Comparison of ENCODE assay signal across 27 cellular contexts in the genomic region with DNA sequence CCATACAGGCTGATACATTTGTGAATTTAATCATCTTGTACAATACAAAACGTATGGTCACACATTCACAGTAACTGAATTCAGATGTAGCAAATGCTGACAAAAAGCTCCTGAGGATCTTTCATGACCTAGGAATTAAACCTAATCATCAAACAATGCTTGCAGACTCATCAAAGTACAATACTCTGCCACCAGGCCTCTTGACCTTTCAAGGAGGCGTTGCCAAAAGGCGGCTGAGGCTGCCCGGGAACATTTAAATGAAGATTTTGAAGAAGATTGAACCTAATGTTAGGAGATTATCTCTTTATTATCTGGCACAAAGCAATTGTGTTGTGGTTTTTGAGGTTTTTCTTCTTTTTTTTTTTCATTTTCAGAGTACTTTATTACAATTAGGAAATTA.
"Had no signal": no experiment of that assay in that cellular context is flagged by ENCODE, and none has a peak within 500 bp of the region (broad histone marks: within the 10 kb centered on the region; RNA-seq: fewer than 3 reads in every experiment).

No MANE protein-coding gene starts in this region.

- H3K27me3 Mint-ChIP-seq: activated B cell treated with CpG ODN at 0.5 μM for 24 hours; activated CD8-positive, alpha-beta T cell treated with anti-CD3 and anti-CD28 coated beads for 36 hours; activated naive CD4-positive, alpha-beta T cell treated with anti-CD3 and anti-CD28 coated beads, Interleukin-2, amount 50 U/mL, for 24 hours; activated naive CD8-positive, alpha-beta T cell treated with anti-CD3 and anti-CD28 coated beads, Interleukin-2, amount 50 U/mL, for 24 hours; activated T-helper 17 cell treated with anti-CD3 and anti-CD28 coated beads, Interleukin-2, amount 50 U/mL, for 72 hours; stimulated activated naive CD8-positive, alpha-beta T cell treated with anti-CD3 and anti-CD28 coated beads, Interleukin-15, Interleukin-2, amounts not matched to agents 100 ng/mL and 50 ng/mL, for 24 hours had no signal

- H2AFZ ChIP-seq: hepatocyte, parathyroid adenoma had no signal

- H3K4me1 Mint-ChIP-seq: activated B cell treated with CpG ODN at 0.5 μM for 24 hours; activated naive CD4-positive, alpha-beta T cell treated with anti-CD3 and anti-CD28 coated beads, Interleukin-2, amount 50 U/mL, for 24 hours; activated naive CD8-positive, alpha-beta T cell treated with anti-CD3 and anti-CD28 coated beads, Interleukin-2, amount 50 U/mL, for 24 hours; activated T-helper 17 cell treated with anti-CD3 and anti-CD28 coated beads, Interleukin-2, amount 50 U/mL, for 72 hours; stimulated activated effector memory CD8-positive, alpha-beta T cell treated with anti-CD3 and anti-CD28 coated beads, Interleukin-12 subunit alpha, Interleukin-12 subunit beta, amount 100 ng/mL, for 72 hours had no signal

- H3K27ac ChIP-seq: gastroesophageal sphincter, hepatocyte, left ventricle myocardium inferior, parathyroid adenoma, psoas muscle, sigmoid colon, thoracic aorta had no signal

- H3K36me3 ChIP-seq: gastroesophageal sphincter, left ventricle myocardium inferior, sigmoid colon, thoracic aorta had no signal

- H3K79me2 ChIP-seq: hepatocyte, parathyroid adenoma had no signal

- H3K4me3 Mint-ChIP-seq: activated B cell treated with CpG ODN at 0.5 μM for 24 hours; activated CD8-positive, alpha-beta T cell treated with anti-CD3 and anti-CD28 coated beads for 36 hours; activated naive CD4-positive, alpha-beta T cell treated with anti-CD3 and anti-CD28 coated beads, Interleukin-2, amount 50 U/mL, for 24 hours; activated naive CD8-positive, alpha-beta T cell treated with anti-CD3 and anti-CD28 coated beads, Interleukin-2, amount 50 U/mL, for 24 hours; activated T-cell treated with anti-CD3 and anti-CD28 coated beads, Interleukin-2, amount 50 U/mL, for 4 hours; activated T-helper 17 cell treated with anti-CD3 and anti-CD28 coated beads, Interleukin-2, amount 50 U/mL, for 72 hours; stimulated activated effector memory CD8-positive, alpha-beta T cell treated with anti-CD3 and anti-CD28 coated beads, Interleukin-12 subunit alpha, Interleukin-12 subunit beta, amount 100 ng/mL, for 72 hours; stimulated activated naive CD8-positive, alpha-beta T cell treated with anti-CD3 and anti-CD28 coated beads, Interleukin-15, Interleukin-2, amounts not matched to agents 100 ng/mL and 50 ng/mL, for 24 hours; T-helper 1 cell treated with Interleukin-12 subunit alpha and Interleukin-12 subunit beta and Interleukin-4 antibody, amounts not matched to agents 30 μg/mL and 1 μg/mL, for 36 hours had no signal

- H3K9me3 Mint-ChIP-seq: activated B cell treated with CpG ODN at 0.5 μM for 24 hours; activated CD8-positive, alpha-beta T cell treated with anti-CD3 and anti-CD28 coated beads for 36 hours; activated naive CD4-positive, alpha-beta T cell treated with anti-CD3 and anti-CD28 coated beads, Interleukin-2, amount 50 U/mL, for 24 hours; activated naive CD8-positive, alpha-beta T cell treated with anti-CD3 and anti-CD28 coated beads, Interleukin-2, amount 50 U/mL, for 24 hours; T-helper 1 cell treated with Interleukin-12 subunit alpha and Interleukin-12 subunit beta and Interleukin-4 antibody, amounts not matched to agents 30 μg/mL and 1 μg/mL, for 36 hours had no signal

- FAIRE-seq: small intestine, urothelium cell line had no signal

- H3K27me3 ChIP-seq: gastroesophageal sphincter, hepatocyte, sigmoid colon had no signal

- H3K27ac Mint-ChIP-seq: activated B cell treated with CpG ODN at 0.5 μM for 24 hours; activated CD8-positive, alpha-beta T cell treated with anti-CD3 and anti-CD28 coated beads for 36 hours; activated naive CD4-positive, alpha-beta T cell treated with anti-CD3 and anti-CD28 coated beads, Interleukin-2, amount 50 U/mL, for 24 hours; activated naive CD8-positive, alpha-beta T cell treated with anti-CD3 and anti-CD28 coated beads, Interleukin-2, amount 50 U/mL, for 24 hours; activated T-helper 17 cell treated with anti-CD3 and anti-CD28 coated beads, Interleukin-2, amount 50 U/mL, for 72 hours; stimulated activated effector memory CD8-positive, alpha-beta T cell treated with anti-CD3 and anti-CD28 coated beads, Interleukin-12 subunit alpha, Interleukin-12 subunit beta, amount 100 ng/mL, for 72 hours; stimulated activated naive CD8-positive, alpha-beta T cell treated with anti-CD3 and anti-CD28 coated beads, Interleukin-15, Interleukin-2, amounts not matched to agents 100 ng/mL and 50 ng/mL, for 24 hours; T-helper 1 cell treated with Interleukin-12 subunit alpha and Interleukin-12 subunit beta and Interleukin-4 antibody, amounts not matched to agents 30 μg/mL and 1 μg/mL, for 36 hours had no signal

- H3K36me3 Mint-ChIP-seq: activated naive CD4-positive, alpha-beta T cell treated with anti-CD3 and anti-CD28 coated beads, Interleukin-2, amount 50 U/mL, for 24 hours; stimulated activated effector memory CD8-positive, alpha-beta T cell treated with anti-CD3 and anti-CD28 coated beads, Interleukin-12 subunit alpha, Interleukin-12 subunit beta, amount 100 ng/mL, for 72 hours had no signal

- H3K4me3 ChIP-seq: gastroesophageal sphincter, hepatocyte, left ventricle myocardium inferior, lung, psoas muscle, sigmoid colon, thoracic aorta had no signal

- DNase-seq: activated B cell treated with CpG ODN at 0.5 μM for 24 hours; activated CD4-positive, alpha-beta T cell treated with anti-CD3 and anti-CD28 coated beads, Interleukin-2, amount 50 U/mL, for 1 hour; activated CD8-positive, alpha-beta T cell treated with anti-CD3 and anti-CD28 coated beads for 36 hours; activated gamma-delta T cell treated with Interleukin-2 at 50 U/mL for 16 hours; activated naive CD8-positive, alpha-beta T cell treated with anti-CD3 and anti-CD28 coated beads, Interleukin-2, amount 50 U/mL, for 24 hours; activated T-cell treated with anti-CD3 and anti-CD28 coated beads, Interleukin-2, amount 50 U/mL, for 4 hours; effector memory CD4-positive, alpha-beta T cell; islet precursor cell; left ventricle myocardium inferior; occipital lobe; psoas muscle; sigmoid colon; small intestine; stimulated activated CD4-positive, alpha-beta T cell treated with anti-CD3 and anti-CD28 coated beads, Interleukin-4, amount 100 ng/mL, for 24 hours; T-helper 9 cell; trophoblast cell had no signal

- H3K9ac ChIP-seq: parathyroid adenoma had no signal

- H3K4me2 ChIP-seq: hepatocyte had no signal

- H3K9me3 ChIP-seq: gastroesophageal sphincter, left ventricle myocardium inferior, psoas muscle, sigmoid colon, thoracic aorta had no signal

- ATAC-seq: activated CD8-positive, alpha-beta T cell treated with anti-CD3 and anti-CD28 coated beads for 36 hours; activated naive CD8-positive, alpha-beta T cell treated with anti-CD3 and anti-CD28 coated beads, Interleukin-2, amount 50 U/mL, for 24 hours; activated T-cell treated with anti-CD3 and anti-CD28 coated beads, Interleukin-2, amount 50 U/mL, for 4 hours; activated T-helper 17 cell treated with anti-CD3 and anti-CD28 coated beads, Interleukin-2, amount 50 U/mL, for 72 hours; gastroesophageal sphincter; psoas muscle; stimulated activated effector memory CD8-positive, alpha-beta T cell treated with anti-CD3 and anti-CD28 coated beads, Interleukin-12 subunit alpha, Interleukin-12 subunit beta, amount 100 ng/mL, for 72 hours had no signal

- H3K4me1 ChIP-seq: gastroesophageal sphincter, left ventricle myocardium inferior, parathyroid adenoma, psoas muscle, sigmoid colon had no signal
